21 cellular contexts compared by ENCODE assay signal in genomic region chr3:40070816-40071215, GRCh38.
"Had no signal": no experiment of that assay in that cellular context is flagged by ENCODE, and none has a peak within 500 bp of the region (broad histone marks: within the 10 kb centered on the region; RNA-seq: fewer than 3 reads in every experiment).

No MANE protein-coding gene starts in this region.

- ATAC-seq: activated CD8-positive, alpha-beta T cell treated with anti-CD3 and anti-CD28 coated beads for 36 hours; activated T-cell treated with anti-CD3 and anti-CD28 coated beads, Interleukin-2, amount 50 U/mL, for 4 hours; activated T-helper 17 cell treated with anti-CD3 and anti-CD28 coated beads, Interleukin-2, amount 50 U/mL, for 72 hours; esophagus mucosa; gastroesophageal sphincter; heart left ventricle; naive thymus-derived CD4-positive, alpha-beta T cell; right cardiac atrium; stimulated activated naive B cell treated with anti-CD40 and anti-IgM and Interleukin-4, amounts not matched to agents 10 μg/mL and 1 μg/mL and 100 μg/mL, for 72 hours had no signal

- H3K9me3 ChIP-seq: gastroesophageal sphincter, heart left ventricle, left ventricle myocardium inferior, suprapubic skin, tibial nerve had no signal

- H3K27ac ChIP-seq: gastroesophageal sphincter, heart left ventricle, left ventricle myocardium inferior, suprapubic skin, tibial nerve had no signal

- DNase-seq: activated B cell treated with CpG ODN at 0.5 μM for 24 hours; activated CD4-positive, alpha-beta T cell treated with anti-CD3 and anti-CD28 coated beads, Interleukin-2, amount 50 U/mL, for 1 hour; activated CD8-positive, alpha-beta T cell treated with anti-CD3 and anti-CD28 coated beads for 36 hours; activated gamma-delta T cell treated with Interleukin-2 at 50 U/mL for 16 hours; activated naive CD4-positive, alpha-beta T cell treated with anti-CD3 and anti-CD28 coated beads, Interleukin-2, amount 50 U/mL, for 16 hours; activated T-cell treated with anti-CD3 and anti-CD28 coated beads, Interleukin-2, amount 50 U/mL, for 4 hours; amniotic stem cell; central memory CD4-positive, alpha-beta T cell; heart left ventricle; left ventricle myocardium inferior; naive thymus-derived CD4-positive, alpha-beta T cell; right cardiac atrium; stimulated activated CD4-positive, alpha-beta T cell treated with anti-CD3 and anti-CD28 coated beads, Interleukin-15, amount 100 ng/mL, for 24 hours; stimulated activated CD4-positive, alpha-beta T cell treated with anti-CD3 and anti-CD28 coated beads, Interleukin-2, amount 100 ng/mL, for 24 hours; stimulated activated naive B cell treated with anti-CD40 and anti-IgM and Interleukin-4, amounts not matched to agents 10 μg/mL and 1 μg/mL and 100 μg/mL, for 72 hours; T-helper 2 cell had no signal

- H3K27me3 ChIP-seq: gastroesophageal sphincter, heart left ventricle, suprapubic skin, tibial nerve had no signal

- H3K4me1 ChIP-seq: gastroesophageal sphincter, heart left ventricle, left ventricle myocardium inferior, suprapubic skin, tibial nerve had no signal

- H3K36me3 ChIP-seq: gastroesophageal sphincter, heart left ventricle, left ventricle myocardium inferior, suprapubic skin, tibial nerve had no signal

- H3K4me3 ChIP-seq: gastroesophageal sphincter, heart left ventricle, left ventricle myocardium inferior, suprapubic skin, tibial nerve had no signal
